In genomic region chr5:132889501-132889900, GRCh38 we compare ENCODE assay signal across 1 cellular context.
TF ChIP-seq lines count a peak whose summit lies in the region.

No MANE protein-coding gene starts in this region.

TF ChIP-seq in HepG2, 621 proteins besides CTCF, POLR2A, EP300 and RAD21:
- TF ChIP-seq HHEX (CRISPR knock-in tag; IDR thresholded peaks at IDR 0.05) (no peak), GZF1 (CRISPR knock-in tag; IDR thresholded peaks at IDR 0.05) (no peak), ZNF687 (CRISPR knock-in tag; IDR thresholded peaks at IDR 0.05) (no peak), KLF12 (CRISPR knock-in tag; IDR thresholded peaks at IDR 0.05; ENCODE audit: borderline replicate concordance) (no peak), ADNP (CRISPR knock-in tag; IDR thresholded peaks at IDR 0.05) (no peak), NPAS2 (CRISPR knock-in tag; IDR thresholded peaks at IDR 0.05; ENCODE audit: borderline replicate concordance) (no peak), YY1 (IDR thresholded peaks at IDR 0.05; ENCODE audit: insufficient read depth, insufficient replicate concordance, low read depth, low read length) (no peak)
